Comparison of ENCODE assay signal across 16 cellular contexts in the genomic region with DNA sequence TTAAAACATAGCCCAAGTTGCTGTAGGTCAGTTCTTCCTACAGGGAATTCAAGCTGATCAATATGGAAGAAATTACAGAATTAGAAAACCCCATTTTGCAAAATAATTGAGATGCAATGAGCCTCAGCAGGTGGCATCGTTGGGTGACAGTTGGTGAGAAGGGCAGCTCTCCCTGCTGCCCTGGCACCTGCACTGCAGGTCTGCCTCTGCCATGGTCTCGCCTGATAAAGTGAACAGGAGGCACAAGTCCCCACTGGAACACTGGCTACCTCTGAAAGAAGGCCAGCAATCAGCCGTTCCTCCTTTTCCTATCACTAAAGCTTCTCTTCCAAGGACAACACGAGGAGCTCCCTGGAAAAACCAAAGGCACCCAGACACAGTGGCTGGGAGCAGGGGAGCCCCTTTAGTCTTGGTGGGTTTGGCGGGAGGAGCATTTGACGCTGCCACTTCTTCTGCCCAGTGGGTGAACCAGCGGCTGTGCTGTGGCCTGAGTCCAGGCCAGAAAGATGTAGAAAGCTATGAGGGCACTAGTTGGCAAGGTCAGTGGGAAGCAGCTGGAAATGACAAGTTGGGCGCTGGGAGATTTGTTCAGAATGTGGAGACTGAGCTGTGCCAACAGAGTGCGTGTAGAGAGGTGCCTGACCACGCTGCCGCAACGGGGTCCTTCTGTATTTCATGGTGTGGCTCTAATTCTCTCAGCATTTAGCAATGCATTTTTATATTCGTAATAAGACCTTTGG.
A peak's percentile ranks its signal among the peaks of the same experiment; 100 is the strongest.
DNase-seq lines count a peak whose midpoint lies in the region; ATAC-seq and TF ChIP-seq lines count a peak whose summit lies in the region.
"Had no signal": no experiment of that assay in that cellular context is flagged by ENCODE, and none has a peak within 500 bp of the region (broad histone marks: within the 10 kb centered on the region; RNA-seq: fewer than 3 reads in every experiment).

No MANE protein-coding gene starts in this region.

- WGBS in spleen, 5 donors = 69 to 83% (median 76%) methylated on average over 13 of the region's 13 CpGs

- peak overlapping the region; percentile 3 to 74 for H3K27ac ChIP-seq in coronary artery
- no peak overlapping the region for H3K27ac ChIP-seq in spleen
- H3K27ac ChIP-seq: BLaER1 had no signal

- H3K4me3 ChIP-seq in H7 (ENCODE audit: insufficient read depth, low read depth, low read length) = no peak overlapping the region
- H3K4me3 ChIP-seq in coronary artery = peak overlapping the region; percentile 33
- no peak overlapping the region for H3K4me3 ChIP-seq in spleen
- H3K4me3 ChIP-seq: BLaER1 had no signal

- no peaks in the 10 kb centered on the region for H3K27me3 ChIP-seq in H7 (ENCODE audit: control insufficient read depth, insufficient read depth, low read length)
- H3K27me3 ChIP-seq in spleen (replicated peaks in 1 of 7) = peaks cover 0 to 48% (median 0%) of the 10 kb centered on the region in 7 donors
- H3K27me3 ChIP-seq: BLaER1 had no signal

- TF ChIP-seq CTCF in coronary artery (IDR thresholded peaks at IDR 0.05) (no peak), spleen (IDR thresholded peaks at IDR 0.05 in 8 of 11, conservative IDR thresholded peaks at IDR 0.05 in 3 of 11) (no peak)

- no peaks in the 10 kb centered on the region for H3K36me3 ChIP-seq in H7 (replicated peaks; ENCODE audit: control insufficient read depth, insufficient read depth, low read length)
- H3K36me3 ChIP-seq in spleen = no peaks in the 10 kb centered on the region
- H3K36me3 ChIP-seq: BLaER1 had no signal

- intact Hi-C loops in spleen (cut with DNase I; ENCODE audit: low total_unique reads) = no loop called here

- no peak for TF ChIP-seq POLR2A in spleen (IDR thresholded peaks at IDR 0.05)

- H3K9me3 ChIP-seq in spleen = no peaks in the 10 kb centered on the region
- H3K9me3 ChIP-seq: BLaER1 had no signal

- H3K4me1 ChIP-seq in spleen = peaks cover 0 to 3% (median 0%) of the 10 kb centered on the region in 6 donors

- ATAC-seq in SK-N-SH treated with all-trans-retinoic acid at 6 μM for 48 hours (no peak), HG03439 (IDR thresholded peaks at IDR 0.05; ENCODE audit: unreplicated experiment) (no peak)

- DNase-seq in H7 = peak; percentile 55
- DNase-seq in M059J (ENCODE audit: low read depth) = peak; percentile 55
- no peak for DNase-seq in coronary artery (ENCODE audit: low spot score)
- DNase-seq in spleen = peak; percentile 25
- DNase-seq in NCI-H2029 treated with DMSO at 0.1 percent for 48 hours (lab: John Stamatoyannopoulos, UW) = no peak
- DNase-seq: CD8-positive, alpha-beta memory T cell; H9; Kasumi-1; NCI-H1436; NCI-H2081 treated with DMSO at 0.1 percent for 48 hours; NCI-H226; NCI-H526; SHP77 had no signal

TF ChIP-seq in SK-N-SH treated with all-trans-retinoic acid at 6 μM for 48 hours, 23 proteins besides CTCF, POLR2A, EP300 and RAD21:
- TF ChIP-seq GLIS3 (CRISPR knock-in tag; IDR thresholded peaks at IDR 0.05) = no peak
- TF ChIP-seq OSR1 (CRISPR knock-in tag; IDR thresholded peaks at IDR 0.05) = no peak
- TF ChIP-seq ZFP30 (CRISPR knock-in tag; IDR thresholded peaks at IDR 0.05) = no peak
- TF ChIP-seq, protein P1, sequence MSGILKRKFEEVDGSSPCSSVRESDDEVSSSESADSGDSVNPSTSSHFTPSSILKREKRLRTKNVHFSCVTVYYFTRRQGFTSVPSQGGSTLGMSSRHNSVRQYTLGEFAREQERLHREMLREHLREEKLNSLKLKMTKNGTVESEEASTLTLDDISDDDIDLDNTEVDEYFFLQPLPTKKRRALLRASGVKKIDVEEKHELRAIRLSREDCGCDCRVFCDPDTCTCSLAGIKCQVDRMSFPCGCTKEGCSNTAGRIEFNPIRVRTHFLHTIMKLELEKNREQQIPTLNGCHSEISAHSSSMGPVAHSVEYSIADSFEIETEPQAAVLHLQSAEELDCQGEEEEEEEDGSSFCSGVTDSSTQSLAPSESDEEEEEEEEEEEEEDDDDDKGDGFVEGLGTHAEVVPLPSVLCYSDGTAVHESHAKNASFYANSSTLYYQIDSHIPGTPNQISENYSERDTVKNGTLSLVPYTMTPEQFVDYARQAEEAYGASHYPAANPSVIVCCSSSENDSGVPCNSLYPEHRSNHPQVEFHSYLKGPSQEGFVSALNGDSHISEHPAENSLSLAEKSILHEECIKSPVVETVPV (CRISPR knock-in tag; IDR thresholded peaks at IDR 0.05) = no peak
- TF ChIP-seq ESRRG (CRISPR knock-in tag; IDR thresholded peaks at IDR 0.05) = no peak
- TF ChIP-seq, protein P2, sequence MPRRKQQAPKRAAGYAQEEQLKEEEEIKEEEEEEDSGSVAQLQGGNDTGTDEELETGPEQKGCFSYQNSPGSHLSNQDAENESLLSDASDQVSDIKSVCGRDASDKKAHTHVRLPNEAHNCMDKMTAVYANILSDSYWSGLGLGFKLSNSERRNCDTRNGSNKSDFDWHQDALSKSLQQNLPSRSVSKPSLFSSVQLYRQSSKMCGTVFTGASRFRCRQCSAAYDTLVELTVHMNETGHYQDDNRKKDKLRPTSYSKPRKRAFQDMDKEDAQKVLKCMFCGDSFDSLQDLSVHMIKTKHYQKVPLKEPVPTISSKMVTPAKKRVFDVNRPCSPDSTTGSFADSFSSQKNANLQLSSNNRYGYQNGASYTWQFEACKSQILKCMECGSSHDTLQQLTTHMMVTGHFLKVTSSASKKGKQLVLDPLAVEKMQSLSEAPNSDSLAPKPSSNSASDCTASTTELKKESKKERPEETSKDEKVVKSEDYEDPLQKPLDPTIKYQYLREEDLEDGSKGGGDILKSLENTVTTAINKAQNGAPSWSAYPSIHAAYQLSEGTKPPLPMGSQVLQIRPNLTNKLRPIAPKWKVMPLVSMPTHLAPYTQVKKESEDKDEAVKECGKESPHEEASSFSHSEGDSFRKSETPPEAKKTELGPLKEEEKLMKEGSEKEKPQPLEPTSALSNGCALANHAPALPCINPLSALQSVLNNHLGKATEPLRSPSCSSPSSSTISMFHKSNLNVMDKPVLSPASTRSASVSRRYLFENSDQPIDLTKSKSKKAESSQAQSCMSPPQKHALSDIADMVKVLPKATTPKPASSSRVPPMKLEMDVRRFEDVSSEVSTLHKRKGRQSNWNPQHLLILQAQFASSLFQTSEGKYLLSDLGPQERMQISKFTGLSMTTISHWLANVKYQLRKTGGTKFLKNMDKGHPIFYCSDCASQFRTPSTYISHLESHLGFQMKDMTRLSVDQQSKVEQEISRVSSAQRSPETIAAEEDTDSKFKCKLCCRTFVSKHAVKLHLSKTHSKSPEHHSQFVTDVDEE (CRISPR knock-in tag; IDR thresholded peaks at IDR 0.05) = no peak
- TF ChIP-seq BACH2 (CRISPR knock-in tag; IDR thresholded peaks at IDR 0.05; ENCODE audit: borderline replicate concordance) = no peak
- TF ChIP-seq, protein P3, sequence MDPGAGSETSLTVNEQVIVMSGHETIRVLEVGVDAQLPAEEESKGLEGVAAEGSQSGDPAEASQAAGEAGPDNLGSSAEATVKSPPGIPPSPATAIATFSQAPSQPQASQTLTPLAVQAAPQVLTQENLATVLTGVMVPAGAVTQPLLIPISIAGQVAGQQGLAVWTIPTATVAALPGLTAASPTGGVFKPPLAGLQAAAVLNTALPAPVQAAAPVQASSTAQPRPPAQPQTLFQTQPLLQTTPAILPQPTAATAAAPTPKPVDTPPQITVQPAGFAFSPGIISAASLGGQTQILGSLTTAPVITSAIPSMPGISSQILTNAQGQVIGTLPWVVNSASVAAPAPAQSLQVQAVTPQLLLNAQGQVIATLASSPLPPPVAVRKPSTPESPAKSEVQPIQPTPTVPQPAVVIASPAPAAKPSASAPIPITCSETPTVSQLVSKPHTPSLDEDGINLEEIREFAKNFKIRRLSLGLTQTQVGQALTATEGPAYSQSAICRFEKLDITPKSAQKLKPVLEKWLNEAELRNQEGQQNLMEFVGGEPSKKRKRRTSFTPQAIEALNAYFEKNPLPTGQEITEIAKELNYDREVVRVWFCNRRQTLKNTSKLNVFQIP (CRISPR knock-in tag; IDR thresholded peaks at IDR 0.05; ENCODE audit: borderline replicate concordance, low read depth) = no peak
- TF ChIP-seq SNAI2 (CRISPR knock-in tag; IDR thresholded peaks at IDR 0.05) = no peak
- TF ChIP-seq CSDC2 (CRISPR knock-in tag; IDR thresholded peaks at IDR 0.05) = no peak
- no peak for TF ChIP-seq ZNF8 (CRISPR knock-in tag; IDR thresholded peaks at IDR 0.05)
- no peak for TF ChIP-seq ZNF70 (CRISPR knock-in tag; IDR thresholded peaks at IDR 0.05)
- no peak for TF ChIP-seq RARB (CRISPR knock-in tag; IDR thresholded peaks at IDR 0.05)
- TF ChIP-seq, protein P4, sequence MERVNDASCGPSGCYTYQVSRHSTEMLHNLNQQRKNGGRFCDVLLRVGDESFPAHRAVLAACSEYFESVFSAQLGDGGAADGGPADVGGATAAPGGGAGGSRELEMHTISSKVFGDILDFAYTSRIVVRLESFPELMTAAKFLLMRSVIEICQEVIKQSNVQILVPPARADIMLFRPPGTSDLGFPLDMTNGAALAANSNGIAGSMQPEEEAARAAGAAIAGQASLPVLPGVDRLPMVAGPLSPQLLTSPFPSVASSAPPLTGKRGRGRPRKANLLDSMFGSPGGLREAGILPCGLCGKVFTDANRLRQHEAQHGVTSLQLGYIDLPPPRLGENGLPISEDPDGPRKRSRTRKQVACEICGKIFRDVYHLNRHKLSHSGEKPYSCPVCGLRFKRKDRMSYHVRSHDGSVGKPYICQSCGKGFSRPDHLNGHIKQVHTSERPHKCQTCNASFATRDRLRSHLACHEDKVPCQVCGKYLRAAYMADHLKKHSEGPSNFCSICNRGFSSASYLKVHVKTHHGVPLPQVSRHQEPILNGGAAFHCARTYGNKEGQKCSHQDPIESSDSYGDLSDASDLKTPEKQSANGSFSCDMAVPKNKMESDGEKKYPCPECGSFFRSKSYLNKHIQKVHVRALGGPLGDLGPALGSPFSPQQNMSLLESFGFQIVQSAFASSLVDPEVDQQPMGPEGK (CRISPR knock-in tag; IDR thresholded peaks at IDR 0.05; ENCODE audit: borderline replicate concordance) = no peak

Comparison
In these comparisons a context has a peak if more than half of its experiments do, and no peak if none do; other contexts are left out.
1. DNase-seq: peak in H7 (single experiment), M059J (single experiment) and spleen (single experiment); none in coronary artery (single experiment) and NCI-H2029 treated with DMSO at 0.1 percent for 48 hours (single experiment).
2. H3K27ac ChIP-seq: peak in coronary artery (2 of 2); none in spleen (0 of 8).